ENCODE assay signal across 13 cellular contexts in the genomic region with DNA sequence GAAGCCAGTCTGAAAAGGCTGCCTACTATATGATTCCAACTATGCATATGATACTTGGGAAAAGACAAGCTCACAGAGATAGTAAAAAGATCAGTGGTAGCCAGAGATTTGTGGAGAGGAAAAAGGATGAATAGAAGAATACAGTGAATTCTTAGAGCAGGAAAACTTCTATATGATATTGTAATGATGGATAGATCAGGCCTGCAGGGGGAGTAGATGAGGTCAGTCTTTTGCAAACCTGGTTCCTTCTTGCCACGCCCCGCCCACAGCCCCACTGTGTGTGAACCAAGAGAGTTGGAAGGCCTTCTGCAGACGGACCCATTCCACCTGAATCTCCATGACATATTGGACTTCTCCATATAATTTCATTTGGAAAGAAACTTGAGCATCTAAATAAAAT. TPM values are rescaled to one million over a fixed set of nuclear protein-coding genes. Genes with fewer than 3 reads are reported as not detected.
A peak's percentile ranks its signal among the peaks of the same experiment; 100 is the strongest.
DNase-seq lines count a peak whose midpoint lies in the region; TF ChIP-seq lines count a peak whose summit lies in the region.
"Had no signal": no experiment of that assay in that cellular context is flagged by ENCODE, and none has a peak within 500 bp of the region (broad histone marks: within the 10 kb centered on the region; RNA-seq: fewer than 3 reads in every experiment).

No MANE protein-coding gene starts in this region.

- H3K4me2 ChIP-seq in OCI-LY1 (ENCODE audit: low read length) = no peak overlapping the region

- H3F3A ChIP-seq in OCI-LY1 (ENCODE audit: insufficient read depth, low read length) = no peaks in the 10 kb centered on the region

- H3K27ac Mint-ChIP-seq in Caco-2 (ENCODE audit: unreplicated experiment) = no peak overlapping the region

- H3K9me3 ChIP-seq in Caco-2 (no peaks in the 10 kb centered on the region), OCI-LY1 (ENCODE audit: low read length) (no peaks in the 10 kb centered on the region)
- no peaks in the 10 kb centered on the region for H3K9me3 ChIP-seq in effector memory CD4-positive, alpha-beta T cell (ENCODE audit: control insufficient read depth, low read length)

- peaks cover 6% of the 10 kb centered on the region for H3K27me3 Mint-ChIP-seq in Caco-2 (ENCODE audit: insufficient read depth, unreplicated experiment)

- no peak overlapping the region for H3K27ac ChIP-seq in OCI-LY1 (ENCODE audit: low read depth, low read length, poor library complexity, severe bottlenecking)
- H3K27ac ChIP-seq in effector memory CD4-positive, alpha-beta T cell (ENCODE audit: insufficient read depth, low read length, poor library complexity, severe bottlenecking) = no peak overlapping the region
- H3K27ac ChIP-seq: HL-60 had no signal

- H2AFZ ChIP-seq in OCI-LY1 (ENCODE audit: low read length) = no peak overlapping the region

- POLR2A ChIA-PET in Caco-2 (lab: Charles Lee) = no interaction called here

- CTCF ChIA-PET in Caco-2 (lab: Charles Lee) = interaction anchor here (4.0 kb wide), 1 partner anchor 43 kb away, joined by 13 read pairs; no protein-coding TSS in a partner anchor

- no peak overlapping the region for H3K4me3 ChIP-seq in Caco-2 (ENCODE audit: low read depth, low read length)
- H3K4me3 ChIP-seq in OCI-LY1 (ENCODE audit: low read depth, low read length, poor library complexity, severe bottlenecking) = no peak overlapping the region
- no peak overlapping the region for H3K4me3 ChIP-seq in fibroblast of mammary gland (ENCODE audit: control insufficient read depth, low read depth, low read length)
- no peak overlapping the region for H3K4me3 ChIP-seq in effector memory CD4-positive, alpha-beta T cell (ENCODE audit: insufficient read depth, low read depth, low read length, poor library complexity, severe bottlenecking)

- H3K27me3 ChIP-seq in Caco-2 (replicated peaks; ENCODE audit: control insufficient read depth, insufficient read depth, low read length) (no peaks in the 10 kb centered on the region), OCI-LY1 (ENCODE audit: insufficient read depth, low read length) (no peaks in the 10 kb centered on the region)
- no peaks in the 10 kb centered on the region for H3K27me3 ChIP-seq in effector memory CD4-positive, alpha-beta T cell (replicated peaks; ENCODE audit: control insufficient read depth, insufficient read depth, low read length, poor library complexity, severe bottlenecking)

- no peaks in the 10 kb centered on the region for H4K20me1 ChIP-seq in OCI-LY1 (ENCODE audit: insufficient read depth, low read length)

- no peaks in the 10 kb centered on the region for H3K36me3 Mint-ChIP-seq in Caco-2 (ENCODE audit: insufficient read depth, unreplicated experiment)

- no peaks in the 10 kb centered on the region for H3K9me3 Mint-ChIP-seq in Caco-2 (ENCODE audit: unreplicated experiment)

- H3K4me1 ChIP-seq in Caco-2 (no peaks in the 10 kb centered on the region), OCI-LY1 (ENCODE audit: insufficient read depth, low read length, severe bottlenecking) (no peaks in the 10 kb centered on the region)
- H3K4me1 ChIP-seq in effector memory CD4-positive, alpha-beta T cell (ENCODE audit: control insufficient read depth, insufficient read depth, low read length, poor library complexity, severe bottlenecking) = no peaks in the 10 kb centered on the region

- DNase-seq in Caco-2 (peak; percentile 43 to 54), fibroblast of mammary gland (ENCODE audit: low read depth) (no peak), activated T-cell treated with anti-CD3 and anti-CD28 coated beads for 4 hours (no peak), hepatic stellate cell (ENCODE audit: low spot score) (no peak), NOMO-1 treated with DMSO at 0.1 percent for 48 hours (lab: John Stamatoyannopoulos, UW; ENCODE audit: unreplicated experiment) (no peak)
- DNase-seq in effector memory CD4-positive, alpha-beta T cell = no peak
- DNase-seq: central memory CD4-positive, alpha-beta T cell; foreskin fibroblast had no signal

- H3K36me3 ChIP-seq in Caco-2 (ENCODE audit: control insufficient read depth, insufficient read depth, low read length) = no peaks in the 10 kb centered on the region
- no peaks in the 10 kb centered on the region for H3K36me3 ChIP-seq in OCI-LY1 (ENCODE audit: insufficient read depth, low read length)
- no peaks in the 10 kb centered on the region for H3K36me3 ChIP-seq in effector memory CD4-positive, alpha-beta T cell (ENCODE audit: control insufficient read depth, insufficient read depth, low read length)

- no peaks in the 10 kb centered on the region for H3K9me2 ChIP-seq in OCI-LY1 (ENCODE audit: low read depth, low read length)

- H3K4me1 Mint-ChIP-seq in Caco-2 (ENCODE audit: low read depth, unreplicated experiment) = no peaks in the 10 kb centered on the region

- no peak overlapping the region for H3K9ac ChIP-seq in OCI-LY1 (ENCODE audit: low read length)

- H3K79me2 ChIP-seq in OCI-LY1 (ENCODE audit: insufficient read depth, low read length) = no peaks in the 10 kb centered on the region

- TF ChIP-seq CTCF in Caco-2 (IDR thresholded peaks at IDR 0.05; ENCODE audit: insufficient read depth in 1 of 2, low read depth in 1 of 2, low read length in 1 of 2, severe bottlenecking in 1 of 2, unreplicated experiment in 1 of 2) (peak in 1 of 2 experiments; percentile 31), GM12874 (IDR thresholded peaks at IDR 0.05; ENCODE audit: insufficient read depth, low read depth, low read length) (0 out of 2 replicates have a peak, but pooled peaks have one; percentile 30), OCI-LY1 (IDR thresholded peaks at IDR 0.05; ENCODE audit: low read length) (peak; percentile 40; the same call in 1 of the 2 replicates), fibroblast of mammary gland (conservative IDR thresholded peaks at IDR 0.05; ENCODE audit: control insufficient read depth, insufficient read depth, low read depth, low read length) (peak; percentile 12)

- intact Hi-C loops in Caco-2 (cut with micrococcal nuclease; ENCODE audit: unreplicated experiment) = loop anchor here (5.0 kb wide), 1 partner anchor 44 kb away; a partner anchor contains a TSS

- H3K4me3 Mint-ChIP-seq in Caco-2 (ENCODE audit: unreplicated experiment) = no peak overlapping the region

- BruUV-seq in Caco-2 (replicated peaks; lab: Mats Ljungman, UMichigan) = no TSS peak

RNA-seq across cellular contexts. Expression of a gene that starts 0.8 kb away (rescaled TPM):
- not detected in 2 replicates for total RNA-seq in Caco-2 (2022)
- total RNA-seq: renal cortical epithelial cell; T-helper 2 cell treated with Interferon-gamma antibody and Interleukin-4, amounts not matched to agents 100 ng/mL and 5 ng/mL, for 36 hours had no signal

RNA-seq across cellular contexts. Expression of a gene that starts 32.9 kb away (rescaled TPM):
- not detected in 2 replicates for total RNA-seq in Caco-2 (2022)
- total RNA-seq: renal cortical epithelial cell; T-helper 2 cell treated with Interferon-gamma antibody and Interleukin-4, amounts not matched to agents 100 ng/mL and 5 ng/mL, for 36 hours had no signal

RNA-seq across cellular contexts. Expression of a gene that starts 37.8 kb away (rescaled TPM):
- not detected in 2 replicates for total RNA-seq in Caco-2 (2022)
- total RNA-seq: renal cortical epithelial cell; T-helper 2 cell treated with Interferon-gamma antibody and Interleukin-4, amounts not matched to agents 100 ng/mL and 5 ng/mL, for 36 hours had no signal

RNA-seq across cellular contexts. Expression of a gene that starts 44.6 kb away (rescaled TPM):
- not detected in 2 replicates for total RNA-seq in Caco-2 (2022)
- total RNA-seq: renal cortical epithelial cell had no signal

RNA-seq across cellular contexts. Expression of a gene that starts 48.5 kb away (rescaled TPM):
- total RNA-seq in Caco-2 (2022) = not detected in 2 replicates
- total RNA-seq: renal cortical epithelial cell; T-helper 2 cell treated with Interferon-gamma antibody and Interleukin-4, amounts not matched to agents 100 ng/mL and 5 ng/mL, for 36 hours had no signal

Comparison
In these comparisons a context has a peak if more than half of its experiments do, and no peak if none do; other contexts are left out.
1. DNase-seq: peak in Caco-2 (2 of 2); none in fibroblast of mammary gland (single experiment), activated T-cell treated with anti-CD3 and anti-CD28 coated beads for 4 hours (single experiment), effector memory CD4-positive, alpha-beta T cell (0 of 3), hepatic stellate cell (single experiment) and NOMO-1 treated with DMSO at 0.1 percent for 48 hours (single experiment).